Comparison of ENCODE assay signal across 20 cellular contexts in the genomic region with DNA sequence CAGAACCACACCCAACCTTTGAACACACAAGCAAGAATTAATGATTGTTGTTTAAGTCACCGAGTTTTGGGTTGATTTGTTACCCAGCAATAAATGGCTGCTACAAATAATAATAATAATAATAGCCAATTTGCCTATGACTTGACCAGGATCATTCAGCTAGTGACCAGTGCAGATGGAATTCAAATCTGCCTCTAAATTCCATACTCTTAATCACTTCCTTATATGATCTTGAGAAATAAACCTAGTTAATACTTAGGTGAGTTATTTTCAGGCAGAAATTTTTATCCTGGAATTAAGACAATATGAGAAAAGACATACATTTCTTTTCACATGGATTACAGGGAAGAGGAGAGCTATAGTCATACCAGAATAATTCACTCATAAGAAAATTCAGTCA.
DNase-seq lines count a peak whose midpoint lies in the region; ATAC-seq and TF ChIP-seq lines count a peak whose summit lies in the region.
"Had no signal": no experiment of that assay in that cellular context is flagged by ENCODE, and none has a peak within 500 bp of the region (broad histone marks: within the 10 kb centered on the region; RNA-seq: fewer than 3 reads in every experiment).

No MANE protein-coding gene starts in this region.

- H3K4me1 ChIP-seq in lower lobe of right lung = peaks cover 39% of the 10 kb centered on the region
- peaks cover 28 to 76% of the 10 kb centered on the region in 2 donors for H3K4me1 ChIP-seq in thoracic aorta (ENCODE audit: control insufficient read depth in 1 of 2, low read depth in 2 of 2)

- TF ChIP-seq CTCF in lower lobe of right lung (IDR thresholded peaks at IDR 0.05) (no peak), thoracic aorta (IDR thresholded peaks at IDR 0.05) (no peak)

- H3K27ac ChIP-seq in caudate nucleus (ENCODE audit: low read depth, low read length) (peak overlapping the region; percentile 96), lower lobe of right lung (peak overlapping the region; percentile 67), thoracic aorta (peak overlapping the region; percentile 75 to 81)
- H3K27ac ChIP-seq: C4-2B, HL-60, neutrophil had no signal

- H3K9me3 ChIP-seq in lower lobe of right lung (no peaks in the 10 kb centered on the region), thoracic aorta (no peaks in the 10 kb centered on the region)
- H3K9me3 ChIP-seq: neutrophil had no signal

- H3K27me3 ChIP-seq in lower lobe of right lung (ENCODE audit: low read depth) = no peaks in the 10 kb centered on the region
- H3K27me3 ChIP-seq in thoracic aorta (replicated peaks; ENCODE audit: insufficient read depth) = no peaks in the 10 kb centered on the region
- H3K27me3 ChIP-seq: neutrophil had no signal

- intact Hi-C loops in lower lobe of right lung (cut with DNase I) = no loop called here

- H3K4me3 ChIP-seq in lower lobe of right lung (no peak overlapping the region), thoracic aorta (no peak overlapping the region)

- DNase-seq in HT1080 (ENCODE audit: low read depth) = peak; percentile 48
- DNase-seq in caudate nucleus (lab: John Stamatoyannopoulos, UW) = no peak
- DNase-seq in lower lobe of right lung = no peak
- no peak for DNase-seq in thoracic aorta (ENCODE audit: low spot score)
- DNase-seq in epidermal melanocyte (ENCODE audit: insufficient read length, low spot score) = no peak
- DNase-seq in NCI-H1436 treated with DMSO at 0.1 percent for 48 hours (lab: John Stamatoyannopoulos, UW) = no peak
- no peak for DNase-seq in activated CD4-positive, CD25-positive, alpha-beta regulatory T cell treated with anti-CD3 and anti-CD28 coated beads, Interleukin-2, amount 50 U/mL, for 72 hours
- DNase-seq: activated naive CD4-positive, alpha-beta T cell treated with anti-CD3 and anti-CD28 coated beads, Interleukin-2, amount 50 U/mL, for 16 hours; central memory CD4-positive, alpha-beta T cell; DMS79 treated with DMSO at 0.1 percent for 48 hours; hippocampal formation; Kasumi-1; NCI-H1930; NCI-H526; T-helper 1 cell had no signal

- ATAC-seq in lower lobe of right lung = no peak
- no peak for ATAC-seq in thoracic aorta (ENCODE audit: insufficient number of reproducible peaks, low FRiP score, low read depth)
- ATAC-seq in GM21825 (IDR thresholded peaks at IDR 0.05; ENCODE audit: unreplicated experiment) = no peak
- ATAC-seq: activated CD4-positive, CD25-positive, alpha-beta regulatory T cell treated with anti-CD3 and anti-CD28 coated beads, Interleukin-2, amount 50 U/mL, for 24 hours had no signal

- H3K36me3 ChIP-seq in lower lobe of right lung (no peaks in the 10 kb centered on the region), thoracic aorta (no peaks in the 10 kb centered on the region)
- H3K36me3 ChIP-seq: neutrophil had no signal
